ENCODE assay signal across 11 cellular contexts in the genomic region with DNA sequence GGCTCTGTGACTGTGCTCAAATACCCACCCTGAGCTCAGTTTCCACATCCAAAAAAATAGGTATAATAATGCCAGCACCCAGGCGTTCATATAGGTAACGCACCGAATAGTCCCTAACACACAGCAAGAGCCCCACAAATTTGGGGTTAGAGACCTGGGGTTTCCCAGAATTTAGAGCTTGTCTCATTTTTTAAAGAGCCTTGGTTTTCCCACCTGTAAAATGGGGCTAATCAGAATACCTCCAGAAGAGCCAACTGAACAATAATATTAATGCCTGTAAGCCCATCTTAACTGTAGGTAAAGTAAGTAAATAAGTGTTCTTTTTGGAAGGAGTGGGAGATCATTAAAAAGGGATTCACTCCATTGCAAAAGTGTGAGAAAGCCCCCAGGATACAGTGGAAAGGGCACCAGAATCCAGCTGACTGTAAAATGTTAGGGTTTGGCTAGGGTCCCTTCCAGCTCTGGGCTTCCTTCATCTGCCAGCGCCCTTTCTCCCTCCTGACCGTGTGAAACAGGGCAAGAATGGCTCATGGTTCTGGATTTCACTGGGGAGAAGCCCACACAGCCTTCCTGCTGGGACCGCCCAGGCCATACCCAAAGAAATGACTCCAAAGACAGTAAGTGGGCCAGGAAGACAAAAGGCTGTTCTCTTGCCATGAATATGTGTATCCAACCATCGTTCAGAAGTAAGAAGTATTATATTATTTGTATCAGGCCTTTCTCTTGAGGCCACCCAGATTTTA. TPM values are rescaled to one million over a fixed set of nuclear protein-coding genes. Genes with fewer than 3 reads are reported as not detected.
DNase-seq lines count a peak whose midpoint lies in the region; ATAC-seq, FAIRE-seq and TF ChIP-seq lines count a peak whose summit lies in the region.
"Had no signal": no experiment of that assay in that cellular context is flagged by ENCODE, and none has a peak within 500 bp of the region (broad histone marks: within the 10 kb centered on the region; RNA-seq: fewer than 3 reads in every experiment).

No MANE protein-coding gene starts in this region.

- no peaks in the 10 kb centered on the region for H3K36me3 Mint-ChIP-seq in activated CD4-positive, alpha-beta T cell treated with anti-CD3 and anti-CD28 coated beads for 36 hours (ENCODE audit: low read depth)

- peak overlapping the region in 1 of 2 donors; percentile 87 for H3K9ac ChIP-seq in kidney (ENCODE audit: low read length in 2 of 2)

- H3K9me3 Mint-ChIP-seq in activated CD4-positive, alpha-beta T cell treated with anti-CD3 and anti-CD28 coated beads for 36 hours (ENCODE audit: low read depth): no peaks in the 10 kb centered on the region
- H3K9me3 Mint-ChIP-seq: stimulated activated naive CD8-positive, alpha-beta T cell treated with anti-CD3 and anti-CD28 coated beads, Interleukin-15, amount 100 ng/mL, for 72 hours had no signal

- no peak overlapping the region for H3K27ac Mint-ChIP-seq in activated CD4-positive, alpha-beta T cell treated with anti-CD3 and anti-CD28 coated beads for 36 hours

- TF ChIP-seq CTCF in kidney (IDR thresholded peaks at IDR 0.05; ENCODE audit: borderline replicate concordance, extremely low read depth, insufficient read depth) (no peak), uterus (IDR thresholded peaks at IDR 0.05) (no peak)

- POLR2A ChIA-PET in activated CD4-positive, alpha-beta T cell treated with anti-CD3 and anti-CD28 coated beads for 36 hours (lab: Charles Lee): no interaction called here

- H3K4me1 ChIP-seq in kidney (ENCODE audit: control insufficient read depth in 1 of 2, insufficient read depth in 1 of 2, low read depth in 1 of 2, low read length in 2 of 2): peaks cover 11 to 12% of the 10 kb centered on the region in 2 donors
- peaks cover 0 to 8% of the 10 kb centered on the region in 2 donors for H3K4me1 ChIP-seq in uterus

- FAIRE-seq in kidney (lab: Jason Lieb, UNC): no peak
- FAIRE-seq: GM18507 had no signal

- no peaks in the 10 kb centered on the region for H3K27me3 Mint-ChIP-seq in activated CD4-positive, alpha-beta T cell treated with anti-CD3 and anti-CD28 coated beads for 36 hours

- H3K9me3 ChIP-seq in kidney (ENCODE audit: control insufficient read depth in 1 of 2, low read length in 2 of 2): no peaks in the 10 kb centered on the region
- no peaks in the 10 kb centered on the region for H3K9me3 ChIP-seq in uterus

- ATAC-seq in activated CD4-positive, alpha-beta T cell treated with anti-CD3 and anti-CD28 coated beads for 36 hours: no peak
- no peak for ATAC-seq in GM21526 (IDR thresholded peaks at IDR 0.05; ENCODE audit: low FRiP score, unreplicated experiment)
- ATAC-seq: stimulated activated naive CD8-positive, alpha-beta T cell treated with anti-CD3 and anti-CD28 coated beads, Interleukin-15, amount 100 ng/mL, for 72 hours had no signal

- DNase-seq in activated CD4-positive, alpha-beta T cell treated with anti-CD3 and anti-CD28 coated beads for 36 hours: no peak
- DNase-seq in activated CD4-positive, alpha-beta T cell treated with anti-CD3 and anti-CD28 coated beads for 1 hour: no peak
- DNase-seq in kidney: no peak
- DNase-seq in substantia nigra (lab: John Stamatoyannopoulos, UW): no peak
- DNase-seq in uterus: no peak
- no peak for DNase-seq in NK-92 (lab: John Stamatoyannopoulos, UW; ENCODE audit: unreplicated experiment)
- DNase-seq: stimulated activated naive CD8-positive, alpha-beta T cell treated with anti-CD3 and anti-CD28 coated beads, Interleukin-15, amount 100 ng/mL, for 72 hours; WERI-Rb-1 had no signal

- H3K4me1 Mint-ChIP-seq in activated CD4-positive, alpha-beta T cell treated with anti-CD3 and anti-CD28 coated beads for 36 hours: peaks cover 4% of the 10 kb centered on the region

- CTCF ChIA-PET in activated CD4-positive, alpha-beta T cell treated with anti-CD3 and anti-CD28 coated beads for 36 hours (lab: Charles Lee): interaction anchor here (1.0 kb wide), 1 partner anchor 9 kb away, joined by 3 read pairs; no protein-coding TSS in a partner anchor

- H3K4me3 ChIP-seq in kidney (ENCODE audit: low read length in 2 of 2) (peak overlapping the region; percentile 37 to 83), uterus (peak overlapping the region in 1 of 2 donors; percentile 85)

- intact Hi-C loops in activated CD4-positive, alpha-beta T cell treated with anti-CD3 and anti-CD28 coated beads for 36 hours (cut with DNase I, micrococcal nuclease): loop anchor here in 1 of 2 experiments (5.0 to 10.0 kb wide), 2 partner anchors 110 to 148 kb away; a partner anchor contains a TSS
- intact Hi-C loops in kidney (cut with DNase I): no loop called here
- intact Hi-C loops in uterus (cut with DNase I; ENCODE audit: low total_unique reads): no loop called here

- peak overlapping the region; percentile 98 for H3K27ac ChIP-seq in angular gyrus (ENCODE audit: low read depth, low read length)
- H3K27ac ChIP-seq in kidney (ENCODE audit: low read depth in 2 of 2, low read length in 2 of 2): peak overlapping the region; percentile 87 to 88
- peak overlapping the region; percentile 97 for H3K27ac ChIP-seq in substantia nigra (ENCODE audit: low read depth, low read length, poor library complexity, severe bottlenecking)
- no peak overlapping the region for H3K27ac ChIP-seq in uterus
- H3K27ac ChIP-seq: WERI-Rb-1 had no signal

- H3K27me3 ChIP-seq in uterus: no peaks in the 10 kb centered on the region

- TF ChIP-seq POLR2A in uterus (IDR thresholded peaks at IDR 0.05): no peak

- H3K36me3 ChIP-seq in kidney (ENCODE audit: control insufficient read depth in 1 of 2, insufficient read depth in 2 of 2, low read length in 2 of 2) (no peaks in the 10 kb centered on the region), uterus (no peaks in the 10 kb centered on the region)
- H3K36me3 ChIP-seq: WERI-Rb-1 had no signal

- peak overlapping the region; percentile 81 for H3K4me3 Mint-ChIP-seq in activated CD4-positive, alpha-beta T cell treated with anti-CD3 and anti-CD28 coated beads for 36 hours

RNA-seq across cellular contexts. Expression of a gene that starts 2.1 kb away (rescaled TPM):
- 1 to 10 TPM; 4.2 TPM for total RNA-seq in activated CD4-positive, alpha-beta T cell treated with anti-CD3 and anti-CD28 coated beads for 36 hours
- total RNA-seq in kidney (80.1 TPM), uterus (10 to 100 TPM; 45.1 to 75.9 (median 53.1) TPM)
- polyA plus RNA-seq in kidney (ENCODE audit: insufficient read depth, low read depth, low replicate concordance): 54.7 TPM

Comparison
In these comparisons a context has a peak if more than half of its experiments do, and no peak if none do; other contexts are left out.
1. H3K27ac ChIP-seq: peak in angular gyrus (single experiment), kidney (2 of 2) and substantia nigra (single experiment); none in uterus (0 of 2).
2. RNA of a gene that starts 2.1 kb away (total RNA-seq): 80.1 TPM in kidney (single experiment) and 45.1 to 75.9 TPM in uterus; 4.2 TPM in activated CD4-positive, alpha-beta T cell treated with anti-CD3 and anti-CD28 coated beads for 36 hours; every median in the first group is over 4 times any median in the second.